ENCODE assay signal across 21 cellular contexts in genomic region chr6:354631-355280, GRCh38. TPM values are rescaled to one million over a fixed set of nuclear protein-coding genes. Genes with fewer than 3 reads are reported as not detected.
DNase-seq lines count a peak whose midpoint lies in the region; ATAC-seq and TF ChIP-seq lines count a peak whose summit lies in the region.
"Had no signal": no experiment of that assay in that cellular context is flagged by ENCODE, and none has a peak within 500 bp of the region (broad histone marks: within the 10 kb centered on the region; RNA-seq: fewer than 3 reads in every experiment).

No MANE protein-coding gene starts in this region.

- H3K27me3 ChIP-seq in NT2/D1 (ENCODE audit: insufficient read depth, insufficient read length) (peaks cover 88% of the 10 kb centered on the region), sigmoid colon (no peaks in the 10 kb centered on the region)

- H3K4me3 ChIP-seq in NT2/D1 (ENCODE audit: insufficient read length, low read depth) (no peak overlapping the region), sigmoid colon (no peak overlapping the region)

- H3K36me3 Mint-ChIP-seq in endothelial cell (ENCODE audit: low read depth, unreplicated experiment), result peaks cover 43% of the 10 kb centered on the region
- no peaks in the 10 kb centered on the region for H3K36me3 Mint-ChIP-seq in Calu3 (ENCODE audit: insufficient read depth, unreplicated experiment)

- H3K27ac ChIP-seq in VCaP (peak overlapping the region; percentile 52), sigmoid colon (no peak overlapping the region)
- H3K27ac ChIP-seq: C4-2B had no signal

- CTCF ChIA-PET in Calu3 (lab: Charles Lee), result no interaction called here

- no TSS peak for BruUV-seq in Calu3 (replicated peaks; lab: Mats Ljungman, UMichigan)

- no peak for ATAC-seq in SK-N-SH treated with all-trans-retinoic acid at 6 μM for 48 hours

- peaks cover 7% of the 10 kb centered on the region for H3K4me1 Mint-ChIP-seq in endothelial cell (ENCODE audit: unreplicated experiment)
- no peaks in the 10 kb centered on the region for H3K4me1 Mint-ChIP-seq in Calu3 (ENCODE audit: low read depth, unreplicated experiment)

- TF ChIP-seq POLR2A in sigmoid colon (IDR thresholded peaks at IDR 0.05), result no peak

- DNase-seq in NT2/D1 (ENCODE audit: low read depth, low spot score), result no peak
- no peak for DNase-seq in endothelial cell (ENCODE audit: low spot score)
- DNase-seq in sigmoid colon, result peak; percentile 63
- DNase-seq in Calu3, result no peak
- no peak for DNase-seq in DMS 273 (lab: John Stamatoyannopoulos, UW; ENCODE audit: unreplicated experiment)
- DNase-seq: DMS 273 treated with DMSO at 0.1 percent for 48 hours, DND-41, H7, HFFc6, KG1, NCI-H1105 treated with DMSO at 0.1 percent for 48 hours, NCI-H1694 treated with DMSO at 0.1 percent for 48 hours, NCI-H2107, NCI-H226, NCI-H524, OCI-M1, SIG-M5 had no signal

- WGBS in sigmoid colon, 2 donors, result 91 to 92% methylated on average over 15 of the region's 15 CpGs

- intact Hi-C loops in sigmoid colon (cut with DNase I) (no loop called here), Calu3 (cut with micrococcal nuclease; ENCODE audit: unreplicated experiment) (no loop called here)

- peaks cover 23% of the 10 kb centered on the region for H3K27me3 Mint-ChIP-seq in endothelial cell (ENCODE audit: unreplicated experiment)
- no peaks in the 10 kb centered on the region for H3K27me3 Mint-ChIP-seq in Calu3 (ENCODE audit: unreplicated experiment)

- H3K36me3 ChIP-seq in NT2/D1 (ENCODE audit: insufficient read depth, insufficient read length, low read length) (no peaks in the 10 kb centered on the region), sigmoid colon (peaks cover 0 to 12% (median under 1%) of the 10 kb centered on the region in 4 donors)

- H3K4me1 ChIP-seq in NT2/D1 (ENCODE audit: insufficient read depth, insufficient read length) (peaks cover 17% of the 10 kb centered on the region), sigmoid colon (no peaks in the 10 kb centered on the region)

- no peak for TF ChIP-seq EP300 in sigmoid colon (IDR thresholded peaks at IDR 0.05)

- H3K27ac Mint-ChIP-seq in endothelial cell (ENCODE audit: unreplicated experiment) (peak overlapping the region; percentile 27), Calu3 (ENCODE audit: unreplicated experiment) (no peak overlapping the region)
- H3K27ac Mint-ChIP-seq: HFFc6 had no signal

- H3K4me3 Mint-ChIP-seq in endothelial cell (ENCODE audit: unreplicated experiment) (peak overlapping the region; percentile 60), Calu3 (ENCODE audit: low read depth, unreplicated experiment) (no peak overlapping the region)
- H3K4me3 Mint-ChIP-seq: HFFc6 had no signal

- H3K9me3 Mint-ChIP-seq in endothelial cell (ENCODE audit: unreplicated experiment) (peaks cover 36% of the 10 kb centered on the region), Calu3 (ENCODE audit: low read depth, unreplicated experiment) (peaks cover 11% of the 10 kb centered on the region)

- TF ChIP-seq CTCF in VCaP (conservative IDR thresholded peaks at IDR 0.05) (no peak), endothelial cell (IDR thresholded peaks at IDR 0.05; ENCODE audit: unreplicated experiment) (no peak), sigmoid colon (IDR thresholded peaks at IDR 0.05) (no peak), Calu3 (IDR thresholded peaks at IDR 0.05; ENCODE audit: unreplicated experiment) (no peak)

- peak overlapping the region; percentile 24 for H3K9ac ChIP-seq in NT2/D1 (ENCODE audit: insufficient read length, low read depth)

- no peaks in the 10 kb centered on the region for H3K9me3 ChIP-seq in NT2/D1 (ENCODE audit: insufficient read depth, low read length)
- no peaks in the 10 kb centered on the region for H3K9me3 ChIP-seq in sigmoid colon

TF ChIP-seq in SK-N-SH treated with all-trans-retinoic acid at 6 μM for 48 hours, 23 proteins besides CTCF, POLR2A, EP300 and RAD21:
- TF ChIP-seq OSR1 (CRISPR knock-in tag; IDR thresholded peaks at IDR 0.05) (no peak), PPARA (CRISPR knock-in tag; IDR thresholded peaks at IDR 0.05; ENCODE audit: borderline replicate concordance) (no peak), RARB (CRISPR knock-in tag; IDR thresholded peaks at IDR 0.05) (no peak), ZFP30 (CRISPR knock-in tag; IDR thresholded peaks at IDR 0.05) (no peak), ISL1 (CRISPR knock-in tag; IDR thresholded peaks at IDR 0.05) (no peak), ESRRG (CRISPR knock-in tag; IDR thresholded peaks at IDR 0.05) (no peak), SNAI2 (CRISPR knock-in tag; IDR thresholded peaks at IDR 0.05) (no peak), ARNTL (CRISPR knock-in tag; IDR thresholded peaks at IDR 0.05; ENCODE audit: borderline replicate concordance, low read depth) (no peak), ZFP3 (CRISPR knock-in tag; IDR thresholded peaks at IDR 0.05) (no peak), ZC3H10 (CRISPR knock-in tag; IDR thresholded peaks at IDR 0.05) (no peak), TOX (CRISPR knock-in tag; IDR thresholded peaks at IDR 0.05; ENCODE audit: borderline replicate concordance) (no peak), TCF4 (CRISPR knock-in tag; IDR thresholded peaks at IDR 0.05; ENCODE audit: borderline replicate concordance) (no peak), BACH2 (CRISPR knock-in tag; IDR thresholded peaks at IDR 0.05; ENCODE audit: borderline replicate concordance) (no peak), ZNF70 (CRISPR knock-in tag; IDR thresholded peaks at IDR 0.05) (no peak), ZNF8 (CRISPR knock-in tag; IDR thresholded peaks at IDR 0.05) (no peak), CSDC2 (CRISPR knock-in tag; IDR thresholded peaks at IDR 0.05) (no peak), CREB5 (CRISPR knock-in tag; IDR thresholded peaks at IDR 0.05; ENCODE audit: low read depth) (no peak), GLIS3 (CRISPR knock-in tag; IDR thresholded peaks at IDR 0.05) (no peak)
- TF ChIP-seq, protein P1, sequence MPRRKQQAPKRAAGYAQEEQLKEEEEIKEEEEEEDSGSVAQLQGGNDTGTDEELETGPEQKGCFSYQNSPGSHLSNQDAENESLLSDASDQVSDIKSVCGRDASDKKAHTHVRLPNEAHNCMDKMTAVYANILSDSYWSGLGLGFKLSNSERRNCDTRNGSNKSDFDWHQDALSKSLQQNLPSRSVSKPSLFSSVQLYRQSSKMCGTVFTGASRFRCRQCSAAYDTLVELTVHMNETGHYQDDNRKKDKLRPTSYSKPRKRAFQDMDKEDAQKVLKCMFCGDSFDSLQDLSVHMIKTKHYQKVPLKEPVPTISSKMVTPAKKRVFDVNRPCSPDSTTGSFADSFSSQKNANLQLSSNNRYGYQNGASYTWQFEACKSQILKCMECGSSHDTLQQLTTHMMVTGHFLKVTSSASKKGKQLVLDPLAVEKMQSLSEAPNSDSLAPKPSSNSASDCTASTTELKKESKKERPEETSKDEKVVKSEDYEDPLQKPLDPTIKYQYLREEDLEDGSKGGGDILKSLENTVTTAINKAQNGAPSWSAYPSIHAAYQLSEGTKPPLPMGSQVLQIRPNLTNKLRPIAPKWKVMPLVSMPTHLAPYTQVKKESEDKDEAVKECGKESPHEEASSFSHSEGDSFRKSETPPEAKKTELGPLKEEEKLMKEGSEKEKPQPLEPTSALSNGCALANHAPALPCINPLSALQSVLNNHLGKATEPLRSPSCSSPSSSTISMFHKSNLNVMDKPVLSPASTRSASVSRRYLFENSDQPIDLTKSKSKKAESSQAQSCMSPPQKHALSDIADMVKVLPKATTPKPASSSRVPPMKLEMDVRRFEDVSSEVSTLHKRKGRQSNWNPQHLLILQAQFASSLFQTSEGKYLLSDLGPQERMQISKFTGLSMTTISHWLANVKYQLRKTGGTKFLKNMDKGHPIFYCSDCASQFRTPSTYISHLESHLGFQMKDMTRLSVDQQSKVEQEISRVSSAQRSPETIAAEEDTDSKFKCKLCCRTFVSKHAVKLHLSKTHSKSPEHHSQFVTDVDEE (CRISPR knock-in tag; IDR thresholded peaks at IDR 0.05), result no peak
- TF ChIP-seq, protein P2, sequence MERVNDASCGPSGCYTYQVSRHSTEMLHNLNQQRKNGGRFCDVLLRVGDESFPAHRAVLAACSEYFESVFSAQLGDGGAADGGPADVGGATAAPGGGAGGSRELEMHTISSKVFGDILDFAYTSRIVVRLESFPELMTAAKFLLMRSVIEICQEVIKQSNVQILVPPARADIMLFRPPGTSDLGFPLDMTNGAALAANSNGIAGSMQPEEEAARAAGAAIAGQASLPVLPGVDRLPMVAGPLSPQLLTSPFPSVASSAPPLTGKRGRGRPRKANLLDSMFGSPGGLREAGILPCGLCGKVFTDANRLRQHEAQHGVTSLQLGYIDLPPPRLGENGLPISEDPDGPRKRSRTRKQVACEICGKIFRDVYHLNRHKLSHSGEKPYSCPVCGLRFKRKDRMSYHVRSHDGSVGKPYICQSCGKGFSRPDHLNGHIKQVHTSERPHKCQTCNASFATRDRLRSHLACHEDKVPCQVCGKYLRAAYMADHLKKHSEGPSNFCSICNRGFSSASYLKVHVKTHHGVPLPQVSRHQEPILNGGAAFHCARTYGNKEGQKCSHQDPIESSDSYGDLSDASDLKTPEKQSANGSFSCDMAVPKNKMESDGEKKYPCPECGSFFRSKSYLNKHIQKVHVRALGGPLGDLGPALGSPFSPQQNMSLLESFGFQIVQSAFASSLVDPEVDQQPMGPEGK (CRISPR knock-in tag; IDR thresholded peaks at IDR 0.05; ENCODE audit: borderline replicate concordance), result no peak

RNA-seq across cellular contexts. Expression of gene IRF4, which starts 36.8 kb away (rescaled TPM):
- total RNA-seq in endothelial cell (ENCODE audit: unreplicated experiment) (not detected), sigmoid colon (under 1 TPM; 0.28 to 0.68 (median 0.34) TPM), Calu3 (2022) (not detected in 2 replicates)
- 1 to 10 TPM in 1 of 3 donors, under 1 TPM in 2; 0.46 to 9.3 (median 0.60) TPM for polyA plus RNA-seq in sigmoid colon
- total RNA-seq: G401, HFFc6 had no signal
